In the genomic region with DNA sequence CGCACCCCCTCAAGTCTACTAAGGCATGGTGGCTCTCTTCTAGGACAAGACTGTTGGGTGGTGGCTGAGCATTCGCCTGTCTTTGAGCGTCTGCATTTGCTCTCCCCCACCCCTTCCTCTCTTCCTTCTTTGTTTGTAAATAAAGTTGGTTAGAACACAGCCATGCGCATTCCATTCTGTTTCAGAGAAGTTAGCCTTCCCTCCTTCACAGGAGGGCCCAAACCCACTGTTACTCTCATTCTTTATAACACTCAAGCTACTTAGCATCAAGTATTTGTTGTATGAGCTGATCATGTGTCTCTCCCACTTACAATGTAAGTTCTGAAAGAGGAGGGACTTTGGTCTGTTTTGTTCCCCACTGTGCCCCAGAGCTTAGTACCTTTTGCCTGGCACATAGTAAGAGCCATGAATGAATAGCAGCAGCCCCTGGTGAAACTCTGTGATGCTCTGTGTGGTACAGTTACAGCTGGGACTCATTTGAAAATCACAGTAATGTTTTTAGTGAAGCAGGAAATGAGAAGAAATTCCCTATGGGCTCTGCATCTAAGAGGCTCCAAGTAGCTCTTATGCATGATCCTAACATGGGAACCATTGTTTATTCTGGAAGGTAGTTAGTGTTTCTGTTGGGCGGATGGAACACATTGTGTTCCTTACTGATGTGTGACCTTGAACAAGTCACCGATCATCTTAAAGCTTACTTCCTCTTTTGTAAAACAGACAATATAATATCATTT, we compare ENCODE assay signal across 9 cellular contexts. TPM values are rescaled to one million over a fixed set of nuclear protein-coding genes. Genes with fewer than 3 reads are reported as not detected.
A peak's percentile ranks its signal among the peaks of the same experiment; 100 is the strongest.
DNase-seq lines count a peak whose midpoint lies in the region; ATAC-seq and TF ChIP-seq lines count a peak whose summit lies in the region.
"Had no signal": no experiment of that assay in that cellular context is flagged by ENCODE, and none has a peak within 500 bp of the region (broad histone marks: within the 10 kb centered on the region; RNA-seq: fewer than 3 reads in every experiment).

No MANE protein-coding gene starts in this region.

- H3K36me3 Mint-ChIP-seq in activated T-helper 17 cell treated with anti-CD3 and anti-CD28 coated beads, Interleukin-2, amount 50 U/mL, for 72 hours (ENCODE audit: low read depth) = peaks cover 52% of the 10 kb centered on the region
- no peaks in the 10 kb centered on the region for H3K36me3 Mint-ChIP-seq in nephron (ENCODE audit: low read depth)
- peaks cover 2 to 6% of the 10 kb centered on the region in 2 donors for H3K36me3 Mint-ChIP-seq in CD14-positive monocyte

- no peaks in the 10 kb centered on the region for H3K9me3 ChIP-seq in BE2C

- H3K4me3 ChIP-seq in BE2C (ENCODE audit: low read depth, low read length) = no peak overlapping the region

- peak; percentile 58 for ATAC-seq in HG03045 (IDR thresholded peaks at IDR 0.05; ENCODE audit: unreplicated experiment)
- ATAC-seq in activated T-helper 17 cell treated with anti-CD3 and anti-CD28 coated beads, Interleukin-2, amount 50 U/mL, for 72 hours (replicated peaks) = peak; percentile 70

- no peaks in the 10 kb centered on the region for H3K27me3 Mint-ChIP-seq in activated T-helper 17 cell treated with anti-CD3 and anti-CD28 coated beads, Interleukin-2, amount 50 U/mL, for 72 hours
- H3K27me3 Mint-ChIP-seq in nephron (ENCODE audit: low read depth) (peaks cover 3% of the 10 kb centered on the region), CD14-positive monocyte (ENCODE audit: low read depth in 3 of 3) (peaks cover 0 to 2% (median 0%) of the 10 kb centered on the region in 3 donors)

- peaks cover 43% of the 10 kb centered on the region for H3K4me1 Mint-ChIP-seq in activated T-helper 17 cell treated with anti-CD3 and anti-CD28 coated beads, Interleukin-2, amount 50 U/mL, for 72 hours
- H3K4me1 Mint-ChIP-seq in nephron = peaks cover 30% of the 10 kb centered on the region
- H3K4me1 Mint-ChIP-seq in CD14-positive monocyte = peaks cover 25% of the 10 kb centered on the region

- no peaks in the 10 kb centered on the region for H3K4me1 ChIP-seq in BE2C

- no peaks in the 10 kb centered on the region for H3K36me3 ChIP-seq in BE2C

- H3K4me3 Mint-ChIP-seq in activated T-helper 17 cell treated with anti-CD3 and anti-CD28 coated beads, Interleukin-2, amount 50 U/mL, for 72 hours = peak overlapping the region; percentile 42
- H3K4me3 Mint-ChIP-seq in nephron (no peak overlapping the region), CD14-positive monocyte (no peak overlapping the region)
- H3K4me3 Mint-ChIP-seq: T-helper 1 cell treated with Interleukin-12 subunit alpha and Interleukin-12 subunit beta and Interleukin-4 antibody, amounts not matched to agents 30 μg/mL and 1 μg/mL, for 36 hours had no signal

- peak; percentile 43 for DNase-seq in DMS153 (lab: John Stamatoyannopoulos, UW)
- no peak for DNase-seq in DMS153 treated with DMSO at 0.1 percent for 48 hours (lab: John Stamatoyannopoulos, UW; ENCODE audit: unreplicated experiment)
- no peak for DNase-seq in BE2C
- DNase-seq in stimulated activated CD4-positive, alpha-beta T cell treated with anti-CD3 and anti-CD28 coated beads, Interleukin-12 subunit alpha, Interleukin-12 subunit beta, amount 100 ng/mL, for 4 hours = no peak
- no peak for DNase-seq in CD14-positive monocyte (ENCODE audit: low spot score)

- no peaks in the 10 kb centered on the region for H3K27me3 ChIP-seq in BE2C

- peak overlapping the region; percentile 26 for H3K27ac Mint-ChIP-seq in activated T-helper 17 cell treated with anti-CD3 and anti-CD28 coated beads, Interleukin-2, amount 50 U/mL, for 72 hours
- H3K27ac Mint-ChIP-seq in nephron (peak overlapping the region; percentile 36 to 90 (median 63)), CD14-positive monocyte (peak overlapping the region in 3 of 7 donors; percentile 15 to 72 (median 64))
- H3K27ac Mint-ChIP-seq: T-helper 1 cell treated with Interleukin-12 subunit alpha and Interleukin-12 subunit beta and Interleukin-4 antibody, amounts not matched to agents 30 μg/mL and 1 μg/mL, for 36 hours had no signal

- no peaks in the 10 kb centered on the region for H3K9me3 Mint-ChIP-seq in activated T-helper 17 cell treated with anti-CD3 and anti-CD28 coated beads, Interleukin-2, amount 50 U/mL, for 72 hours
- H3K9me3 Mint-ChIP-seq in nephron (no peaks in the 10 kb centered on the region), CD14-positive monocyte (no peaks in the 10 kb centered on the region)
- H3K9me3 Mint-ChIP-seq: T-helper 1 cell treated with Interleukin-12 subunit alpha and Interleukin-12 subunit beta and Interleukin-4 antibody, amounts not matched to agents 30 μg/mL and 1 μg/mL, for 36 hours had no signal

- TF ChIP-seq CTCF in nephron (IDR thresholded peaks at IDR 0.05; ENCODE audit: unreplicated experiment in 3 of 3) (no peak), BE2C (IDR thresholded peaks at IDR 0.05; ENCODE audit: low read depth, low read length) (no peak), CD14-positive monocyte (IDR thresholded peaks at IDR 0.05) (no peak)

- intact Hi-C loops in CD14-positive monocyte (cut with micrococcal nuclease) = no loop called here

RNA-seq across cellular contexts. Expression of gene MGAT5, which starts 7.7 kb away (rescaled TPM):
- 10 to 100 TPM; 53.0 to 53.1 TPM for total RNA-seq in activated T-helper 17 cell treated with anti-CD3 and anti-CD28 coated beads, Interleukin-2, amount 50 U/mL, for 72 hours
- 20.4 TPM for polyA plus RNA-seq in BE2C (2012; ENCODE audit: insufficient read depth, insufficient read length, low read depth)
- 1 to 10 TPM; 1.9 to 2.4 TPM for polyA plus RNA-seq in CD14-positive monocyte
